Comparison of ENCODE assay signal across 22 cellular contexts in the genomic region with DNA sequence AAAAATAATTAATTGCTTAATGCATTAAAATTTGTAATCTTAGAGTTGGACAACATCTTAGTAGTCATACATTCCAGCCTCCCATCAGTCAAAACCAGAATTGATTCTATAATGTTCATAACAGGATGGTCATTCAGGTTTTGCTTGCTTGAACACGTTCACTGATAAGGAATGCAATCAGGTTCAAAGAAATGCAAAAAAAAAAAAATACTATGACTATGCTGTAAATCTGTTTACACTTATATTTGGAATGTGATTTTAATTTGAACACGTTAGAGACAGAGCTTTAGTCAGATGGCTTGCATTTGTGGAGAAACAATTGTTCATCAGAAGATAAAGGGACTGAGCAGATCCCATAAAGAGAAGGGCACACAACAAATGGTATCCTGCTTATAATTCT.
"Had no signal": no experiment of that assay in that cellular context is flagged by ENCODE, and none has a peak within 500 bp of the region (broad histone marks: within the 10 kb centered on the region; RNA-seq: fewer than 3 reads in every experiment).

No MANE protein-coding gene starts in this region.

- H2AFZ ChIP-seq: hepatocyte had no signal

- H3K9me3 ChIP-seq: left ventricle myocardium inferior, prostate gland, spleen, thoracic aorta, upper lobe of left lung had no signal

- H3K27ac ChIP-seq: coronary artery, hepatocyte, left ventricle myocardium inferior, prostate gland, spleen, thoracic aorta, upper lobe of left lung had no signal

- H3K4me2 ChIP-seq: hepatocyte had no signal

- H3K27me3 ChIP-seq: hepatocyte, spleen, upper lobe of left lung had no signal

- H3K4me1 ChIP-seq: left ventricle myocardium inferior, prostate gland, spleen, upper lobe of left lung had no signal

- H3K4me3 ChIP-seq: coronary artery, hepatocyte, left ventricle myocardium inferior, prostate gland, spleen, thoracic aorta, upper lobe of left lung had no signal

- DNase-seq: activated CD4-positive, alpha-beta memory T cell treated with anti-CD3 and anti-CD28 coated beads for 36 hours; activated CD4-positive, alpha-beta T cell treated with anti-CD3 and anti-CD28 coated beads for 4 hours; activated CD4-positive, CD25-positive, alpha-beta regulatory T cell; activated naive CD4-positive, alpha-beta T cell treated with Interleukin-2 at 50 U/mL for 16 hours; activated naive CD8-positive, alpha-beta T cell treated with anti-CD3 and anti-CD28 coated beads for 36 hours; activated T-cell treated with anti-CD3 and anti-CD28 coated beads, Interleukin-2, amount 50 U/mL, for 48 hours; cerebellar nuclear complex; endodermal cell; erythroblast; glutamatergic neuron; left ventricle myocardium inferior; midbrain; natural killer cell; spleen; stimulated activated CD4-positive, alpha-beta T cell treated with anti-CD3 and anti-CD28 coated beads, Interleukin-4, amount 100 ng/mL, for 1 hour; stimulated activated naive CD4-positive, alpha-beta T cell; T1000; upper lobe of left lung had no signal

- H3K79me2 ChIP-seq: hepatocyte had no signal

- H3K36me3 ChIP-seq: left ventricle myocardium inferior, prostate gland, spleen, thoracic aorta, upper lobe of left lung had no signal
